In the genomic region with DNA sequence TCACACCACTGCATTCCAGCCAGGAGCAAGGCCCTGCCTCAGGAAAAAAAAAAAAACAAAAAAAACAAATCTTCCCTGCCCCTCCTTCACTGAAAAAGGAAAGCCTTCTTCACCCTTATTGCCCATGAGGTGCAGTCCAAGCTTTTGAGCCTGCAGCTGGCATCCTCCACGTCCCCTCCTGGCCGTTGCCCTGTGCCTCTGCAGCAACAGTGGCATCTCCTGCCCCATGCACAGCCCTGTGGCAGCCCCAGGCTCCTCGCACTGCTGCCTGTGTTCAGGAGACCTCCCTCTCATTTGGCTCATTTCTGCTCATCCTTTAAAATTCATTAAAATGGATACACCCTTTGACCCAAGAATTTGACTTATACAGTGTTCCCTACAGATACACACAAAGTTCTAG, we compare ENCODE assay signal across 28 cellular contexts.
DNase-seq lines count a peak whose midpoint lies in the region; ATAC-seq and TF ChIP-seq lines count a peak whose summit lies in the region.
"Had no signal": no experiment of that assay in that cellular context is flagged by ENCODE, and none has a peak within 500 bp of the region (broad histone marks: within the 10 kb centered on the region; RNA-seq: fewer than 3 reads in every experiment).

No MANE protein-coding gene starts in this region.

- H4K20me1 ChIP-seq in PC-9 (ENCODE audit: insufficient read depth), result no peaks in the 10 kb centered on the region

- peaks cover 44% of the 10 kb centered on the region for H3K4me1 Mint-ChIP-seq in activated naive CD8-positive, alpha-beta T cell treated with anti-CD3 and anti-CD28 coated beads, Interleukin-2, amount 10 ng/mL, durations not matched to agents 7 days and 5 days
- H3K4me1 Mint-ChIP-seq in activated naive CD8-positive, alpha-beta T cell treated with anti-CD3 and anti-CD28 coated beads, Interleukin-2, amount 50 U/mL, for 24 hours, result peaks cover 53% of the 10 kb centered on the region
- peaks cover 30% of the 10 kb centered on the region for H3K4me1 Mint-ChIP-seq in endothelial cell (ENCODE audit: unreplicated experiment)
- peaks cover 34 to 48% of the 10 kb centered on the region in 2 donors for H3K4me1 Mint-ChIP-seq in stimulated activated naive B cell treated with anti-CD40 and anti-IgM and Interleukin-4, amounts not matched to agents 10 μg/mL and 1 μg/mL and 100 μg/mL, for 72 hours

- no peaks in the 10 kb centered on the region for H3K9me3 ChIP-seq in PC-9 (ENCODE audit: insufficient read depth, low read depth)
- H3K9me3 ChIP-seq: ascending aorta, mucosa of descending colon, thoracic aorta, vagina had no signal

- ATAC-seq in activated naive CD8-positive, alpha-beta T cell treated with anti-CD3 and anti-CD28 coated beads, Interleukin-2, amount 10 ng/mL, durations not matched to agents 7 days and 5 days (ENCODE audit: low read depth), result no peak
- no peak for ATAC-seq in activated naive CD8-positive, alpha-beta T cell treated with anti-CD3 and anti-CD28 coated beads, Interleukin-2, amount 50 U/mL, for 24 hours
- ATAC-seq in stimulated activated naive B cell treated with anti-CD40 and anti-IgM and Interleukin-4, amounts not matched to agents 10 μg/mL and 1 μg/mL and 100 μg/mL, for 72 hours (replicated peaks), result no peak
- no peak for ATAC-seq in GM19023 (IDR thresholded peaks at IDR 0.05; ENCODE audit: unreplicated experiment)
- ATAC-seq: CD8-positive, alpha-beta T cell; left lobe of liver; mucosa of descending colon had no signal

- H3K27me3 ChIP-seq in PC-9 (ENCODE audit: insufficient read depth, low read depth), result no peaks in the 10 kb centered on the region
- H3K27me3 ChIP-seq: ascending aorta, vagina had no signal

- no peak overlapping the region for H3K4me3 ChIP-seq in PC-9
- H3K4me3 ChIP-seq in coronary artery, result no peak overlapping the region
- H3K4me3 ChIP-seq: ascending aorta, mucosa of descending colon, smooth muscle cell, thoracic aorta, vagina had no signal

- peak overlapping the region; percentile 31 for H3K4me2 ChIP-seq in PC-9
- H3K4me2 ChIP-seq: smooth muscle cell had no signal

- H3K9me3 Mint-ChIP-seq in activated naive CD8-positive, alpha-beta T cell treated with anti-CD3 and anti-CD28 coated beads, Interleukin-2, amount 10 ng/mL, durations not matched to agents 7 days and 5 days, result peaks cover 2% of the 10 kb centered on the region
- H3K9me3 Mint-ChIP-seq in activated naive CD8-positive, alpha-beta T cell treated with anti-CD3 and anti-CD28 coated beads, Interleukin-2, amount 50 U/mL, for 24 hours, result no peaks in the 10 kb centered on the region
- H3K9me3 Mint-ChIP-seq in endothelial cell (ENCODE audit: unreplicated experiment), result no peaks in the 10 kb centered on the region
- peaks cover 0 to 2% of the 10 kb centered on the region in 2 donors for H3K9me3 Mint-ChIP-seq in stimulated activated naive B cell treated with anti-CD40 and anti-IgM and Interleukin-4, amounts not matched to agents 10 μg/mL and 1 μg/mL and 100 μg/mL, for 72 hours
- H3K9me3 Mint-ChIP-seq: activated CD4-positive, alpha-beta memory T cell treated with anti-CD3 and anti-CD28 coated beads for 36 hours; CD8-positive, alpha-beta T cell had no signal

- H3K36me3 Mint-ChIP-seq in activated naive CD8-positive, alpha-beta T cell treated with anti-CD3 and anti-CD28 coated beads, Interleukin-2, amount 10 ng/mL, durations not matched to agents 7 days and 5 days, result peaks cover 3% of the 10 kb centered on the region
- peaks cover 25% of the 10 kb centered on the region for H3K36me3 Mint-ChIP-seq in activated naive CD8-positive, alpha-beta T cell treated with anti-CD3 and anti-CD28 coated beads, Interleukin-2, amount 50 U/mL, for 24 hours (ENCODE audit: low read depth)
- H3K36me3 Mint-ChIP-seq in endothelial cell (ENCODE audit: low read depth, unreplicated experiment), result no peaks in the 10 kb centered on the region
- H3K36me3 Mint-ChIP-seq in stimulated activated naive B cell treated with anti-CD40 and anti-IgM and Interleukin-4, amounts not matched to agents 10 μg/mL and 1 μg/mL and 100 μg/mL, for 72 hours, result peaks cover 18 to 32% of the 10 kb centered on the region in 2 donors

- H3F3A ChIP-seq in PC-9 (ENCODE audit: insufficient read depth, low read depth), result peaks cover 53% of the 10 kb centered on the region

- CTCF ChIA-PET in PC-9 (lab: Charles Lee), result no interaction called here

- peak overlapping the region; percentile 96 for H3K27ac ChIP-seq in PC-9
- no peak overlapping the region for H3K27ac ChIP-seq in coronary artery
- H3K27ac ChIP-seq: ascending aorta, thoracic aorta, vagina, WERI-Rb-1 had no signal

- peaks cover 3% of the 10 kb centered on the region for H3K27me3 Mint-ChIP-seq in activated naive CD8-positive, alpha-beta T cell treated with anti-CD3 and anti-CD28 coated beads, Interleukin-2, amount 10 ng/mL, durations not matched to agents 7 days and 5 days
- H3K27me3 Mint-ChIP-seq in activated naive CD8-positive, alpha-beta T cell treated with anti-CD3 and anti-CD28 coated beads, Interleukin-2, amount 50 U/mL, for 24 hours, result no peaks in the 10 kb centered on the region
- peaks cover 9% of the 10 kb centered on the region for H3K27me3 Mint-ChIP-seq in endothelial cell (ENCODE audit: unreplicated experiment)
- H3K27me3 Mint-ChIP-seq in stimulated activated naive B cell treated with anti-CD40 and anti-IgM and Interleukin-4, amounts not matched to agents 10 μg/mL and 1 μg/mL and 100 μg/mL, for 72 hours, result peaks cover 12 to 15% of the 10 kb centered on the region in 2 donors
- H3K27me3 Mint-ChIP-seq: activated CD4-positive, alpha-beta memory T cell treated with anti-CD3 and anti-CD28 coated beads for 36 hours had no signal

- 0 out of 2 replicates have a peak, but pooled peaks cover 5% of the 10 kb centered on the region for H3K36me3 ChIP-seq in PC-9 (ENCODE audit: low read depth)
- H3K36me3 ChIP-seq: thoracic aorta, vagina, WERI-Rb-1 had no signal

- no peaks in the 10 kb centered on the region for H3K9me2 ChIP-seq in PC-9 (ENCODE audit: insufficient read depth)

- TF ChIP-seq CTCF in PC-9 (conservative IDR thresholded peaks at IDR 0.05) (no peak), endothelial cell (IDR thresholded peaks at IDR 0.05; ENCODE audit: unreplicated experiment) (no peak), coronary artery (IDR thresholded peaks at IDR 0.05) (no peak)

- intact Hi-C loops in PC-9 (cut with micrococcal nuclease; ENCODE audit: unreplicated experiment), result loop anchor here (2.0 kb wide), 1 partner anchor 51 kb away; no protein-coding TSS in a partner anchor

- no peak overlapping the region for H2AFZ ChIP-seq in PC-9

- H3K79me2 ChIP-seq in PC-9 (ENCODE audit: low read depth), result no peaks in the 10 kb centered on the region

- peak overlapping the region; percentile 32 for H3K27ac Mint-ChIP-seq in activated naive CD8-positive, alpha-beta T cell treated with anti-CD3 and anti-CD28 coated beads, Interleukin-2, amount 10 ng/mL, durations not matched to agents 7 days and 5 days
- no peak overlapping the region for H3K27ac Mint-ChIP-seq in activated naive CD8-positive, alpha-beta T cell treated with anti-CD3 and anti-CD28 coated beads, Interleukin-2, amount 50 U/mL, for 24 hours
- H3K27ac Mint-ChIP-seq in endothelial cell (ENCODE audit: unreplicated experiment), result peak overlapping the region; percentile 85
- H3K27ac Mint-ChIP-seq in stimulated activated naive B cell treated with anti-CD40 and anti-IgM and Interleukin-4, amounts not matched to agents 10 μg/mL and 1 μg/mL and 100 μg/mL, for 72 hours, result peak overlapping the region; percentile 98
- H3K27ac Mint-ChIP-seq: activated CD4-positive, alpha-beta memory T cell treated with anti-CD3 and anti-CD28 coated beads for 36 hours had no signal

- peaks cover 78% of the 10 kb centered on the region for H3K4me1 ChIP-seq in PC-9 (replicated peaks; ENCODE audit: insufficient read depth)
- H3K4me1 ChIP-seq: ascending aorta had no signal

- no peak for DNase-seq in activated naive CD8-positive, alpha-beta T cell treated with anti-CD3 and anti-CD28 coated beads, Interleukin-2, amount 10 ng/mL, durations not matched to agents 7 days and 5 days
- DNase-seq in activated naive CD8-positive, alpha-beta T cell treated with anti-CD3 and anti-CD28 coated beads, Interleukin-2, amount 50 U/mL, for 24 hours, result no peak
- DNase-seq in PC-9 (no peak), endothelial cell (ENCODE audit: low spot score) (no peak), coronary artery (ENCODE audit: low spot score) (no peak), NCI-H2029 (lab: John Stamatoyannopoulos, UW) (no peak)
- no peak for DNase-seq in stimulated activated naive B cell treated with anti-CD40 and anti-IgM and Interleukin-4, amounts not matched to agents 10 μg/mL and 1 μg/mL and 100 μg/mL, for 72 hours
- DNase-seq: activated CD4-positive, alpha-beta memory T cell treated with anti-CD3 and anti-CD28 coated beads for 36 hours; activated naive CD4-positive, alpha-beta T cell treated with Interleukin-2 at 50 U/mL for 16 hours; CD8-positive, alpha-beta T cell; central memory CD4-positive, alpha-beta T cell; DMS53; GF-D8; Karpas-422; mucosa of descending colon; NCI-H1092 treated with DMSO at 0.1 percent for 48 hours; NCI-H2029 treated with DMSO at 0.1 percent for 48 hours; NCI-H82; nucleus accumbens; OCI-M1; SIG-M5; WERI-Rb-1 had no signal

- BruUV-seq in PC-9 (replicated peaks; lab: Mats Ljungman, UMichigan), result no TSS peak

- POLR2A ChIA-PET in activated naive CD8-positive, alpha-beta T cell treated with anti-CD3 and anti-CD28 coated beads, Interleukin-2, amount 10 ng/mL, durations not matched to agents 7 days and 5 days (lab: Charles Lee), result no interaction called here
- POLR2A ChIA-PET in PC-9 (lab: Charles Lee; ENCODE audit: unreplicated experiment), result no interaction called here

- H3K4me3 Mint-ChIP-seq in activated naive CD8-positive, alpha-beta T cell treated with anti-CD3 and anti-CD28 coated beads, Interleukin-2, amount 10 ng/mL, durations not matched to agents 7 days and 5 days, result peak overlapping the region; percentile 25
- H3K4me3 Mint-ChIP-seq in activated naive CD8-positive, alpha-beta T cell treated with anti-CD3 and anti-CD28 coated beads, Interleukin-2, amount 50 U/mL, for 24 hours, result no peak overlapping the region
- H3K4me3 Mint-ChIP-seq in endothelial cell (ENCODE audit: unreplicated experiment), result no peak overlapping the region
- H3K4me3 Mint-ChIP-seq in stimulated activated naive B cell treated with anti-CD40 and anti-IgM and Interleukin-4, amounts not matched to agents 10 μg/mL and 1 μg/mL and 100 μg/mL, for 72 hours, result no peak overlapping the region
- H3K4me3 Mint-ChIP-seq: activated CD4-positive, alpha-beta memory T cell treated with anti-CD3 and anti-CD28 coated beads for 36 hours; CD8-positive, alpha-beta T cell had no signal
